23 cellular contexts compared by ENCODE assay signal in genomic region chrX:8052909-8053308, GRCh38.
"Had no signal": no experiment of that assay in that cellular context is flagged by ENCODE, and none has a peak within 500 bp of the region (broad histone marks: within the 10 kb centered on the region; RNA-seq: fewer than 3 reads in every experiment).

No MANE protein-coding gene starts in this region.

- H3K4me1 Mint-ChIP-seq: activated CD4-positive, alpha-beta memory T cell treated with anti-CD3 and anti-CD28 coated beads, Interleukin-2, amount 10 ng/mL, durations not matched to agents 7 days and 5 days; activated CD4-positive, alpha-beta T cell treated with anti-CD3 and anti-CD28 coated beads for 36 hours; activated T-helper 17 cell treated with anti-CD3 and anti-CD28 coated beads, Interleukin-2, amount 50 U/mL, for 72 hours had no signal

- H3K9me3 Mint-ChIP-seq: activated CD4-positive, alpha-beta memory T cell treated with anti-CD3 and anti-CD28 coated beads, Interleukin-2, amount 10 ng/mL, durations not matched to agents 7 days and 5 days; activated naive CD4-positive, alpha-beta T cell treated with anti-CD3 and anti-CD28 coated beads for 36 hours; activated T-helper 17 cell treated with anti-CD3 and anti-CD28 coated beads, Interleukin-2, amount 50 U/mL, for 72 hours; brain had no signal

- DNase-seq: activated CD4-positive, alpha-beta memory T cell treated with anti-CD3 and anti-CD28 coated beads, Interleukin-2, amount 10 ng/mL, durations not matched to agents 7 days and 5 days; activated CD4-positive, alpha-beta T cell treated with anti-CD3 and anti-CD28 coated beads for 36 hours; activated CD4-positive, alpha-beta T cell treated with anti-CD3 and anti-CD28 coated beads, Interleukin-2, amount 50 U/mL, for 1 hour; activated gamma-delta T cell; activated naive CD4-positive, alpha-beta T cell treated with anti-CD3 and anti-CD28 coated beads for 36 hours; activated T-cell treated with anti-CD3 and anti-CD28 coated beads for 4 hours; activated T-cell treated with anti-CD3 and anti-CD28 coated beads, Interleukin-2, amount 50 U/mL, for 48 hours; amygdala; cerebellar nuclear complex; NCI-H1105; NCI-H1436 treated with DMSO at 0.1 percent for 48 hours; NCI-H345; NCI-H510A; Peyer's patch; Right ventricle myocardium superior; T-helper 1 cell; WERI-Rb-1 had no signal

- H3K27ac Mint-ChIP-seq: activated CD4-positive, alpha-beta memory T cell treated with anti-CD3 and anti-CD28 coated beads, Interleukin-2, amount 10 ng/mL, durations not matched to agents 7 days and 5 days; activated CD4-positive, alpha-beta T cell treated with anti-CD3 and anti-CD28 coated beads for 36 hours; activated naive CD4-positive, alpha-beta T cell treated with anti-CD3 and anti-CD28 coated beads for 36 hours; activated naive CD8-positive, alpha-beta T cell; activated T-helper 17 cell treated with anti-CD3 and anti-CD28 coated beads, Interleukin-2, amount 50 U/mL, for 72 hours had no signal

- ATAC-seq: activated CD4-positive, alpha-beta T cell treated with anti-CD3 and anti-CD28 coated beads for 36 hours; activated T-helper 17 cell treated with anti-CD3 and anti-CD28 coated beads, Interleukin-2, amount 50 U/mL, for 72 hours had no signal

- H3K36me3 Mint-ChIP-seq: brain had no signal

- H3K4me3 Mint-ChIP-seq: activated CD4-positive, alpha-beta memory T cell treated with anti-CD3 and anti-CD28 coated beads, Interleukin-2, amount 10 ng/mL, durations not matched to agents 7 days and 5 days; activated CD4-positive, alpha-beta T cell treated with anti-CD3 and anti-CD28 coated beads for 36 hours; activated naive CD4-positive, alpha-beta T cell treated with anti-CD3 and anti-CD28 coated beads for 36 hours; activated naive CD8-positive, alpha-beta T cell; activated T-helper 17 cell treated with anti-CD3 and anti-CD28 coated beads, Interleukin-2, amount 50 U/mL, for 72 hours; brain had no signal

- H3K27me3 Mint-ChIP-seq: activated CD4-positive, alpha-beta memory T cell treated with anti-CD3 and anti-CD28 coated beads, Interleukin-2, amount 10 ng/mL, durations not matched to agents 7 days and 5 days; activated CD4-positive, alpha-beta T cell treated with anti-CD3 and anti-CD28 coated beads for 36 hours; activated naive CD8-positive, alpha-beta T cell; activated T-helper 17 cell treated with anti-CD3 and anti-CD28 coated beads, Interleukin-2, amount 50 U/mL, for 72 hours had no signal

- H3K27ac ChIP-seq: KMS-11, Peyer's patch, RWPE1, SJSA1, WERI-Rb-1 had no signal
